In genomic region chr6:145139451-145139850, GRCh38 we compare ENCODE assay signal across 15 cellular contexts.
DNase-seq lines count a peak whose midpoint lies in the region; ATAC-seq and TF ChIP-seq lines count a peak whose summit lies in the region.
"Had no signal": no experiment of that assay in that cellular context is flagged by ENCODE, and none has a peak within 500 bp of the region (broad histone marks: within the 10 kb centered on the region; RNA-seq: fewer than 3 reads in every experiment).

No MANE protein-coding gene starts in this region.

- no peak overlapping the region for H3K56ac ChIP-seq in H9 (ENCODE audit: insufficient read length, low read depth, low read length)

- no peak for ATAC-seq in HG03571 (IDR thresholded peaks at IDR 0.05; ENCODE audit: unreplicated experiment)
- ATAC-seq in activated T-cell treated with anti-CD3 and anti-CD28 coated beads, Interleukin-2, amount 50 U/mL, for 4 hours = no peak
- ATAC-seq: activated naive CD8-positive, alpha-beta T cell treated with anti-CD3 and anti-CD28 coated beads, Interleukin-2, amount 50 U/mL, for 24 hours; natural killer cell treated with Interleukin-12 subunit alpha and Interleukin-12 subunit beta and Interleukin-15 and Interleukin-18, amount 100 ng/mL, for 72 hours had no signal

- no peak overlapping the region for H3K18ac ChIP-seq in H9 (ENCODE audit: insufficient read length, low read depth, low read length)

- DNase-seq in HuH-7 (ENCODE audit: low spot score) (peak; percentile 44), NCI-H2081 (lab: John Stamatoyannopoulos, UW) (peak; percentile 52 to 72), choroid plexus epithelial cell (ENCODE audit: low read depth) (peak; percentile 75), neural progenitor cell (ENCODE audit: low spot score) (peak; percentile 38), erythroblast (lab: John Stamatoyannopoulos, UW) (no peak), H9 (no peak)
- no peak for DNase-seq in activated T-cell treated with anti-CD3 and anti-CD28 coated beads, Interleukin-2, amount 50 U/mL, for 4 hours
- DNase-seq: activated CD8-positive, alpha-beta memory T cell treated with anti-CD3 and anti-CD28 coated beads, Interleukin-2, amount 50 U/mL, for 48 hours; activated naive CD8-positive, alpha-beta T cell treated with anti-CD3 and anti-CD28 coated beads, Interleukin-2, amount 50 U/mL, for 24 hours; Caco-2; NCI-H187 had no signal

- H3K14ac ChIP-seq in H9 (ENCODE audit: insufficient read depth, low read length) = no peak overlapping the region; the same call in 1 of the 2 replicates

- H3K4me3 Mint-ChIP-seq in neural progenitor cell (no peak overlapping the region), H9 (no peak overlapping the region)
- no peak overlapping the region for H3K4me3 Mint-ChIP-seq in activated T-cell treated with anti-CD3 and anti-CD28 coated beads, Interleukin-2, amount 50 U/mL, for 4 hours
- H3K4me3 Mint-ChIP-seq: activated naive CD8-positive, alpha-beta T cell treated with anti-CD3 and anti-CD28 coated beads, Interleukin-2, amount 50 U/mL, for 24 hours; natural killer cell treated with Interleukin-12 subunit alpha and Interleukin-12 subunit beta and Interleukin-15 and Interleukin-18, amount 100 ng/mL, for 72 hours had no signal

- H3K4me1 ChIP-seq in neural progenitor cell (peaks cover 25% of the 10 kb centered on the region), H9 (ENCODE audit: insufficient read depth, low read length) (no peaks in the 10 kb centered on the region)
- H3K4me1 ChIP-seq: Caco-2, tibial nerve had no signal

- H2BK20ac ChIP-seq in H9 (ENCODE audit: low read depth, low read length, poor library complexity, severe bottlenecking) = no peak overlapping the region

- H2BK5ac ChIP-seq in H9 (ENCODE audit: insufficient read length, low read length) = no peak overlapping the region

- H3K23ac ChIP-seq in H9 (ENCODE audit: insufficient read length, low read depth, low read length) = no peak overlapping the region

- H3K27ac ChIP-seq in neural progenitor cell (peak overlapping the region; percentile 96), H9 (ENCODE audit: insufficient read length, low read depth, low read length) (no peak overlapping the region)
- H3K27ac ChIP-seq: skin epidermis had no signal

- no peak for TF ChIP-seq POLR2A in erythroblast (IDR thresholded peaks at IDR 0.05; ENCODE audit: low read length)

- H3K9me3 ChIP-seq in neural progenitor cell (ENCODE audit: low read depth) (no peaks in the 10 kb centered on the region), H9 (ENCODE audit: control insufficient read depth, low read depth, low read length) (no peaks in the 10 kb centered on the region)
- H3K9me3 ChIP-seq: Caco-2, tibial nerve had no signal

- H3K4me1 Mint-ChIP-seq in neural progenitor cell (peaks cover 27% of the 10 kb centered on the region), H9 (peaks cover 11 to 19% of the 10 kb centered on the region in 2 experiments)
- H3K4me1 Mint-ChIP-seq in activated T-cell treated with anti-CD3 and anti-CD28 coated beads, Interleukin-2, amount 50 U/mL, for 4 hours (ENCODE audit: low read depth) = no peaks in the 10 kb centered on the region
- H3K4me1 Mint-ChIP-seq: activated naive CD8-positive, alpha-beta T cell treated with anti-CD3 and anti-CD28 coated beads, Interleukin-2, amount 50 U/mL, for 24 hours had no signal

- H3K4me2 ChIP-seq in neural progenitor cell (peak overlapping the region; percentile 76), H9 (ENCODE audit: insufficient read depth, insufficient read length, low read length) (no peak overlapping the region)

- H4K20me1 ChIP-seq in neural progenitor cell (ENCODE audit: low read depth) (no peaks in the 10 kb centered on the region), H9 (ENCODE audit: control insufficient read depth, insufficient read depth, insufficient read length) (no peaks in the 10 kb centered on the region)

- H3K36me3 ChIP-seq in neural progenitor cell = no peaks in the 10 kb centered on the region
- H3K36me3 ChIP-seq: tibial nerve had no signal

- H3K27ac Mint-ChIP-seq in neural progenitor cell (peak overlapping the region; percentile 83), H9 (no peak overlapping the region)
- H3K27ac Mint-ChIP-seq: activated naive CD8-positive, alpha-beta T cell treated with anti-CD3 and anti-CD28 coated beads, Interleukin-2, amount 50 U/mL, for 24 hours; natural killer cell treated with Interleukin-12 subunit alpha and Interleukin-12 subunit beta and Interleukin-15 and Interleukin-18, amount 100 ng/mL, for 72 hours had no signal

- H3K23me2 ChIP-seq in H9 (ENCODE audit: insufficient read length, low read depth, low read length, poor library complexity, severe bottlenecking) = no peaks in the 10 kb centered on the region

- H3K27me3 Mint-ChIP-seq in neural progenitor cell (ENCODE audit: insufficient read depth, low read depth) (peaks cover 2% of the 10 kb centered on the region), H9 (ENCODE audit: low read depth) (no peaks in the 10 kb centered on the region)
- peaks cover 7% of the 10 kb centered on the region for H3K27me3 Mint-ChIP-seq in activated T-cell treated with anti-CD3 and anti-CD28 coated beads, Interleukin-2, amount 50 U/mL, for 4 hours (ENCODE audit: low read depth)

- no peak overlapping the region for H4K5ac ChIP-seq in H9 (ENCODE audit: insufficient read length, low read depth, low read length)

- H3K9ac ChIP-seq in neural progenitor cell (no peak overlapping the region), H9 (ENCODE audit: extremely low read depth, insufficient read length, low read length) (no peak overlapping the region)

- H4K91ac ChIP-seq in H9 (ENCODE audit: insufficient read length, low read depth, low read length) = no peak overlapping the region

- H3K9me3 Mint-ChIP-seq in neural progenitor cell (no peaks in the 10 kb centered on the region), H9 (no peaks in the 10 kb centered on the region)
- H3K9me3 Mint-ChIP-seq in activated T-cell treated with anti-CD3 and anti-CD28 coated beads, Interleukin-2, amount 50 U/mL, for 4 hours = no peaks in the 10 kb centered on the region
- H3K9me3 Mint-ChIP-seq: activated naive CD8-positive, alpha-beta T cell treated with anti-CD3 and anti-CD28 coated beads, Interleukin-2, amount 50 U/mL, for 24 hours had no signal

- peaks cover 19% of the 10 kb centered on the region for H3F3A ChIP-seq in neural progenitor cell (ENCODE audit: low read depth)

- no peak overlapping the region for H2BK12ac ChIP-seq in H9 (ENCODE audit: insufficient read length, low read depth, low read length)

- no peak overlapping the region for H2BK15ac ChIP-seq in H9 (ENCODE audit: low read depth, low read length)

- no peak overlapping the region for H3K4me3 ChIP-seq in choroid plexus epithelial cell (ENCODE audit: low read depth, low read length)
- H3K4me3 ChIP-seq in neural progenitor cell = peak overlapping the region; percentile 32
- H3K4me3 ChIP-seq: skin epidermis, tibial nerve had no signal

- no peak for TF ChIP-seq CTCF in choroid plexus epithelial cell (conservative IDR thresholded peaks at IDR 0.05; ENCODE audit: low read depth, low read length)
- TF ChIP-seq CTCF in neural progenitor cell (IDR thresholded peaks at IDR 0.05) = no peak
- no peak for TF ChIP-seq CTCF in H9 (conservative IDR thresholded peaks at IDR 0.05)

- H3K36me3 Mint-ChIP-seq in neural progenitor cell (no peaks in the 10 kb centered on the region), H9 (ENCODE audit: insufficient read depth in 1 of 3, low read depth in 3 of 3) (no peaks in the 10 kb centered on the region)
- H3K36me3 Mint-ChIP-seq in activated T-cell treated with anti-CD3 and anti-CD28 coated beads, Interleukin-2, amount 50 U/mL, for 4 hours (ENCODE audit: insufficient read depth) = no peaks in the 10 kb centered on the region
- H3K36me3 Mint-ChIP-seq: natural killer cell treated with Interleukin-12 subunit alpha and Interleukin-12 subunit beta and Interleukin-15 and Interleukin-18, amount 100 ng/mL, for 72 hours had no signal

- WGBS in H9 (ENCODE audit: extremely low coverage, insufficient read length, low lambda C conversion rate) = no CpG with 5 or more reads among the region's 5 CpGs

- no peak overlapping the region for H3K4ac ChIP-seq in H9 (ENCODE audit: low read depth, low read length)

- no peak overlapping the region for H3T11ph ChIP-seq in H9 (ENCODE audit: low read length)

- H3K27me3 ChIP-seq in neural progenitor cell = no peaks in the 10 kb centered on the region
- H3K27me3 ChIP-seq in H9 (ENCODE audit: insufficient read depth, low read length) = no peaks in the 10 kb centered on the region
- H3K27me3 ChIP-seq: tibial nerve had no signal

- no peak overlapping the region for H2AK5ac ChIP-seq in H9 (ENCODE audit: insufficient read length, low read length)

- H4K8ac ChIP-seq in H9 (replicated peaks; ENCODE audit: insufficient read length, low read depth, low read length) = no peak overlapping the region

- H3K79me1 ChIP-seq in H9 (ENCODE audit: insufficient read depth, low read depth, low read length, poor library complexity, severe bottlenecking) = no peaks in the 10 kb centered on the region

- H3K79me2 ChIP-seq in neural progenitor cell (ENCODE audit: low read depth) (no peaks in the 10 kb centered on the region), H9 (ENCODE audit: insufficient read depth, low read length) (no peaks in the 10 kb centered on the region)

- H2BK120ac ChIP-seq in H9 (ENCODE audit: low read depth, low read length, poor library complexity, severe bottlenecking) = no peak overlapping the region

- H2AFZ ChIP-seq in neural progenitor cell (replicated peaks) = no peak overlapping the region
- no peak overlapping the region for H2AFZ ChIP-seq in H9 (ENCODE audit: low read length)

Comparison
In these comparisons a context has a peak if more than half of its experiments do, and no peak if none do; other contexts are left out.
1. DNase-seq: peak in HuH-7 (single experiment), NCI-H2081 (2 of 2), choroid plexus epithelial cell (single experiment) and neural progenitor cell (single experiment); none in erythroblast (0 of 2), H9 (single experiment) and activated T-cell treated with anti-CD3 and anti-CD28 coated beads, Interleukin-2, amount 50 U/mL, for 4 hours (single experiment).